13 cellular contexts compared by ENCODE assay signal in genomic region chr20:672975-673604, GRCh38. TPM values are rescaled to one million over a fixed set of nuclear protein-coding genes. Genes with fewer than 3 reads are reported as not detected.
A peak's percentile ranks its signal among the peaks of the same experiment; 100 is the strongest.
DNase-seq lines count a peak whose midpoint lies in the region; ATAC-seq, FAIRE-seq and TF ChIP-seq lines count a peak whose summit lies in the region.
"Had no signal": no experiment of that assay in that cellular context is flagged by ENCODE, and none has a peak within 500 bp of the region (broad histone marks: within the 10 kb centered on the region; RNA-seq: fewer than 3 reads in every experiment).

No MANE protein-coding gene starts in this region.

- H3K9me3 Mint-ChIP-seq in WTC11, result no peaks in the 10 kb centered on the region
- H3K9me3 Mint-ChIP-seq: stimulated activated naive CD8-positive, alpha-beta T cell treated with anti-CD3 and anti-CD28 coated beads, Interleukin-15, amount 100 ng/mL, for 72 hours had no signal

- DNase-seq in D721Med (ENCODE audit: insufficient read length, low spot score), result no peak
- DNase-seq in HT-29 (ENCODE audit: low spot score), result peak; percentile 47
- peak; percentile 56 for DNase-seq in WTC11 (ENCODE audit: low spot score)
- DNase-seq in mesendoderm, result peak; percentile 60
- DNase-seq in kidney, result no peak
- DNase-seq in dorsolateral prefrontal cortex, result no peak
- no peak for DNase-seq in T1000 (lab: John Stamatoyannopoulos, UW)
- DNase-seq: activated CD8-positive, alpha-beta memory T cell treated with anti-CD3 and anti-CD28 coated beads, Interleukin-2, amount 50 U/mL, for 4 hours; mucosa of descending colon; stimulated activated CD4-positive, alpha-beta T cell treated with anti-CD3 and anti-CD28 coated beads, Interleukin-15, amount 100 ng/mL, for 24 hours; stimulated activated naive CD8-positive, alpha-beta T cell treated with anti-CD3 and anti-CD28 coated beads, Interleukin-15, amount 100 ng/mL, for 72 hours had no signal

- peaks cover 7% of the 10 kb centered on the region for H3K27me3 ChIP-seq in mesendoderm (ENCODE audit: insufficient read depth, low read length, poor library complexity)
- H3K27me3 ChIP-seq in dorsolateral prefrontal cortex, result peaks cover 0 to 27% (median 2%) of the 10 kb centered on the region in 45 donors

- peaks cover 49% of the 10 kb centered on the region for H3K27me3 Mint-ChIP-seq in WTC11 (ENCODE audit: low read depth)

- FAIRE-seq in D721Med (lab: Jason Lieb, UNC) (no peak), kidney (lab: Jason Lieb, UNC) (no peak)

- H3K18ac ChIP-seq in mesendoderm (ENCODE audit: low read length), result no peak overlapping the region

- no peak overlapping the region for H3K4me3 Mint-ChIP-seq in WTC11
- H3K4me3 Mint-ChIP-seq: stimulated activated naive CD8-positive, alpha-beta T cell treated with anti-CD3 and anti-CD28 coated beads, Interleukin-15, amount 100 ng/mL, for 72 hours had no signal

- H3K27ac ChIP-seq in mesendoderm (ENCODE audit: low read depth, low read length), result no peak overlapping the region
- H3K27ac ChIP-seq in kidney (ENCODE audit: low read depth in 2 of 2, low read length in 2 of 2), result no peak overlapping the region
- H3K27ac ChIP-seq in dorsolateral prefrontal cortex, result peak overlapping the region in 21 of 59 donors; percentile 2 to 76 (median 37)

- H3K23ac ChIP-seq in mesendoderm (ENCODE audit: low read length), result no peak overlapping the region

- peaks cover 4% of the 10 kb centered on the region for H3K4me1 ChIP-seq in mesendoderm (ENCODE audit: control insufficient read depth, low read depth, low read length)
- peaks cover 0 to 3% of the 10 kb centered on the region in 2 donors for H3K4me1 ChIP-seq in kidney (ENCODE audit: control insufficient read depth in 1 of 2, insufficient read depth in 1 of 2, low read depth in 1 of 2, low read length in 2 of 2)

- intact Hi-C loops in kidney (cut with DNase I), result no loop called here
- intact Hi-C loops in dorsolateral prefrontal cortex (cut with DNase I), result loop anchor here in 1 of 2 donors (2.0 kb wide), 1 partner anchor 20 kb away; the partner anchor contains the start of gene SRXN1

- H2BK120ac ChIP-seq in mesendoderm (ENCODE audit: low read depth, low read length), result no peak overlapping the region

- no peaks in the 10 kb centered on the region for H3K36me3 ChIP-seq in mesendoderm (ENCODE audit: control insufficient read depth, insufficient read depth, low read length)
- H3K36me3 ChIP-seq in kidney (ENCODE audit: control insufficient read depth in 1 of 2, insufficient read depth in 2 of 2, low read length in 2 of 2), result no peaks in the 10 kb centered on the region

- no peak overlapping the region for H3K9ac ChIP-seq in mesendoderm (ENCODE audit: low read length)
- H3K9ac ChIP-seq in kidney (ENCODE audit: low read length in 2 of 2), result no peak overlapping the region

- H3K4me3 ChIP-seq in mesendoderm (ENCODE audit: low read length), result no peak overlapping the region
- no peak overlapping the region for H3K4me3 ChIP-seq in kidney (ENCODE audit: low read length in 2 of 2)
- no peak overlapping the region for H3K4me3 ChIP-seq in dorsolateral prefrontal cortex
- H3K4me3 ChIP-seq: mucosa of descending colon had no signal

- H3K27ac Mint-ChIP-seq in WTC11, result no peak overlapping the region
- H3K27ac Mint-ChIP-seq: stimulated activated naive CD8-positive, alpha-beta T cell treated with anti-CD3 and anti-CD28 coated beads, Interleukin-15, amount 100 ng/mL, for 72 hours had no signal

- CTCF ChIA-PET in WTC11 (lab: Charles Lee), result interaction anchor here (0.9 to 5.4 kb wide), 5 partner anchors 7 to 66 kb away, joined by 3 to 30 read pairs (median 3); no protein-coding TSS in a partner anchor

- H3K79me2 ChIP-seq in mesendoderm (ENCODE audit: control insufficient read depth, insufficient read depth, low read length), result no peaks in the 10 kb centered on the region

- ATAC-seq in WTC11 (peak; percentile 50), HG03457 (IDR thresholded peaks at IDR 0.05; ENCODE audit: unreplicated experiment) (no peak)
- ATAC-seq: mucosa of descending colon; stimulated activated naive CD8-positive, alpha-beta T cell treated with anti-CD3 and anti-CD28 coated beads, Interleukin-15, amount 100 ng/mL, for 72 hours had no signal

- peaks cover 32% of the 10 kb centered on the region for H3K4me1 Mint-ChIP-seq in WTC11

- no peak overlapping the region for H3K4me2 ChIP-seq in mesendoderm (ENCODE audit: low read length)

- no peak overlapping the region for H2BK15ac ChIP-seq in mesendoderm (replicated peaks; ENCODE audit: low read depth)

- no peak overlapping the region for H2AK5ac ChIP-seq in mesendoderm (ENCODE audit: low read length)

- no peak overlapping the region for H4K5ac ChIP-seq in mesendoderm (ENCODE audit: low read length)

- TF ChIP-seq CTCF in D721Med (IDR thresholded peaks at IDR 0.05; ENCODE audit: insufficient read depth, missing control alignments), result peak; percentile 28
- TF ChIP-seq CTCF in WTC11 (IDR thresholded peaks at IDR 0.05), result peak; percentile 20; the same call in 1 of the 2 replicates
- TF ChIP-seq CTCF in kidney (IDR thresholded peaks at IDR 0.05; ENCODE audit: borderline replicate concordance, extremely low read depth, insufficient read depth), result no peak
- TF ChIP-seq CTCF in dorsolateral prefrontal cortex (IDR thresholded peaks at IDR 0.05 in 54 of 56, conservative IDR thresholded peaks at IDR 0.05 in 2 of 56; ENCODE audit: low read depth in 1 of 56, partially characterized antibody in 56 of 56), result peak in 6 of 56 donors; percentile 8 to 36 (median 11)

- POLR2A ChIA-PET in WTC11 (lab: Charles Lee), result no interaction called here

- H3K9me3 ChIP-seq in kidney (ENCODE audit: control insufficient read depth in 1 of 2, low read length in 2 of 2), result no peaks in the 10 kb centered on the region
- H3K9me3 ChIP-seq: mucosa of descending colon had no signal

- H3K79me1 ChIP-seq in mesendoderm (ENCODE audit: low read length), result no peaks in the 10 kb centered on the region

- no peaks in the 10 kb centered on the region for H3K36me3 Mint-ChIP-seq in WTC11

- no peak overlapping the region for H2BK5ac ChIP-seq in mesendoderm (ENCODE audit: low read length)

- no peak overlapping the region for H3K4ac ChIP-seq in mesendoderm (ENCODE audit: low read depth, low read length)

- H4K8ac ChIP-seq in mesendoderm (ENCODE audit: low read depth, low read length), result no peak overlapping the region

- H3K56ac ChIP-seq in mesendoderm (ENCODE audit: low read length), result no peak overlapping the region

- no CpG with 5 or more reads among the region's 6 CpGs for WGBS in mesendoderm (ENCODE audit: extremely low coverage, insufficient coverage, low lambda C conversion rate)

TF ChIP-seq in WTC11, 78 proteins besides CTCF, POLR2A, EP300 and RAD21:
- TF ChIP-seq ERG (CRISPR knock-in tag; IDR thresholded peaks at IDR 0.05) (no peak), GTF2I (CRISPR knock-in tag; conservative IDR thresholded peaks at IDR 0.05) (peak; percentile 85; the same call in 1 of the 2 replicates), PRRX2 (CRISPR knock-in tag; IDR thresholded peaks at IDR 0.05) (no peak), NR1H2 (CRISPR knock-in tag; IDR thresholded peaks at IDR 0.05) (no peak), FOXP1 (CRISPR knock-in tag; IDR thresholded peaks at IDR 0.05; ENCODE audit: borderline replicate concordance) (no peak), TCF7 (CRISPR knock-in tag; IDR thresholded peaks at IDR 0.05; ENCODE audit: low read depth) (no peak)

RNA-seq across cellular contexts. Expression of gene SCRT2, which starts 2.5 kb away (rescaled TPM):
- total RNA-seq in HT-29 (2014; rRNA removed; shearing (Covaris generic)), result not detected in 2 replicates
- 0.14 to 0.20 TPM (median 0.16 TPM) in 3 replicates for total RNA-seq in WTC11 (2021)
- polyA plus RNA-seq in mesendoderm (2013, experiment 1 of 2), result 0.13 TPM
- polyA plus RNA-seq in mesendoderm (2013, experiment 2 of 2), result 0.18 TPM
- not detected for total RNA-seq in kidney
- not detected for polyA plus RNA-seq in kidney (ENCODE audit: insufficient read depth, low read depth, low replicate concordance)
- total RNA-seq in dorsolateral prefrontal cortex, result 1 to 10 TPM in 114 of 120 experiments, under 1 TPM in 6; 0.60 to 6.8 (median 2.2) TPM
- total RNA-seq: mucosa of descending colon; T-helper 1 cell treated with Interleukin-12 subunit alpha and Interleukin-12 subunit beta and Interleukin-4 antibody, amounts not matched to agents 30 ng/mL and 1 ng/mL, for 36 hours had no signal

RNA-seq across cellular contexts. Expression of gene SRXN1, which starts 20.1 kb away (rescaled TPM):
- total RNA-seq in HT-29 (2014; rRNA removed; shearing (Covaris generic)), result 56.4 and 65.1 TPM in 2 replicates
- 23.0 to 25.7 TPM (median 24.5 TPM) in 3 replicates for total RNA-seq in WTC11 (2021)
- 20.8 TPM for polyA plus RNA-seq in mesendoderm (2013, experiment 1 of 2)
- 20.8 TPM for polyA plus RNA-seq in mesendoderm (2013, experiment 2 of 2)
- total RNA-seq in kidney, result 17.4 TPM
- 51.1 TPM for polyA plus RNA-seq in kidney (ENCODE audit: insufficient read depth, low read depth, low replicate concordance)
- total RNA-seq in dorsolateral prefrontal cortex, result 10 to 100 TPM; 14.4 to 47.4 (median 30.2) TPM

Comparison
In these comparisons a context has a peak if more than half of its experiments do, and no peak if none do; other contexts are left out.
1. DNase-seq: peak in HT-29 (single experiment), WTC11 (single experiment) and mesendoderm (single experiment); none in D721Med (single experiment), kidney (single experiment), dorsolateral prefrontal cortex (0 of 10) and T1000 (single experiment).